9 cellular contexts compared by ENCODE assay signal in the genomic region with DNA sequence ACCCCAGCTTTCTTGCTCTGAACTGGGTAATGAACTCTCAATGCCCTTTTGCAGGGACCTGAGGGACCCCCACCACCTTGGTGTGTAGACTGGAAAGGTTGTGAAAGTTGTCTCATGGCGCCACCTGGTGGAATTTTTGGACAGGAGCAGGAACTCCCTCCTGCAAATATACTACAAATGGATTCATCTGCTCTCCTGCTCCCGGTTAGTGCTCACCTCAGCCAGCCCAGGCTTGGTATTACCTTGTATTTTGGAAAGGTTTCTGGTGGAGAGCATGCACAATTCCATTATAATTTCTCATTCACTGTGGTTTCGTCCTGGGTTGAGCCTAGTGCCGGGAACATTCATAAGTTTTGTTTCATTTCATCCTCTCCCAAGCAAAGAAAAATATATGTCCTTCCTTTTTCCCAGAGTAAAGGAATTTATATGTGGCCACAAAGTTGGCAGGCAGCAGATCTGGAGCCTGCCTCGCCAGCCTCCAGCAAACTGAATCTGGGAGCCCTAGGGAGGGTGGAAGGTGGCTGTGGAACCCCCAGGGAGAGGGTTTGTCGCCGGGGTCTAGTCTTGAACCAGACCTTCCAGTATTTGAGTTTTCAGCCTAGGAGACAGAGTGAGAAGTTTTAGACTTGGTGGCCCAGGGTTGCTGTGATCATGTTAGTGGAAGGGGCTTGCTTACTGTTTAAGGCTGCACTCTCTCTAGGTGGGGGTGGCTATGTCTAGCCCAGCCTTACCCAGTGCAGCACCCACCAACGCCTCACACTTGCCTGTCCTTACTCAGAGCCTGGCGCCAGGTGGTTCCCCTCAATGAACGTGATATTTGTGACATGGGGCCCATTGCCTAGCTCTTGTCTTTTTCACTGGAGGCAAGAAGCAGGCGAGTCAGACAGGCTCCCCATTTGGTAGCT. TPM values are rescaled to one million over a fixed set of nuclear protein-coding genes. Genes with fewer than 3 reads are reported as not detected.
A peak's percentile ranks its signal among the peaks of the same experiment; 100 is the strongest.
DNase-seq lines count a peak whose midpoint lies in the region; ATAC-seq and TF ChIP-seq lines count a peak whose summit lies in the region.
"Had no signal": no experiment of that assay in that cellular context is flagged by ENCODE, and none has a peak within 500 bp of the region (broad histone marks: within the 10 kb centered on the region; RNA-seq: fewer than 3 reads in every experiment).

No MANE protein-coding gene starts in this region.

- no peaks in the 10 kb centered on the region for H3K27me3 ChIP-seq in lung (ENCODE audit: control insufficient read depth, insufficient read depth)

- H3K9me3 ChIP-seq in lung (ENCODE audit: control insufficient read depth in 2 of 2, insufficient read depth in 1 of 2, low read length in 1 of 2) = no peaks in the 10 kb centered on the region

- ATAC-seq in lung (ENCODE audit: insufficient read depth, low FRiP score) (no peak), GM18519 (IDR thresholded peaks at IDR 0.05; ENCODE audit: low FRiP score, unreplicated experiment) (no peak)

- DNase-seq in NCI-H526 (lab: John Stamatoyannopoulos, UW) (peak; percentile 2 to 61), NCI-H526 treated with DMSO at 0.1 percent for 48 hours (lab: John Stamatoyannopoulos, UW) (no peak), NCI-H2227 (lab: John Stamatoyannopoulos, UW; ENCODE audit: unreplicated experiment) (peak; percentile 60), lung (ENCODE audit: low spot score) (peak; percentile 65)
- DNase-seq in activated CD4-positive, alpha-beta T cell treated with anti-CD3 and anti-CD28 coated beads, Interleukin-2, amount 50 U/mL, for 48 hours = peak; percentile 64 to 71
- DNase-seq in effector CD4-positive, alpha-beta T cell = peak; percentile 69
- DNase-seq in stimulated activated CD8-positive, alpha-beta memory T cell treated with anti-CD3 and anti-CD28 coated beads, Interleukin-12 subunit alpha, Interleukin-12 subunit beta, amount 100 ng/mL, for 1 hour (ENCODE audit: low read depth) = peak; percentile 62

- no peak overlapping the region for H3K4me3 ChIP-seq in lung

- TF ChIP-seq CTCF in lung (IDR thresholded peaks at IDR 0.05; ENCODE audit: control extremely low read depth, extremely low read depth) = peak; percentile 73

- H3K36me3 ChIP-seq in lung (ENCODE audit: control insufficient read depth in 2 of 2, insufficient read depth in 2 of 2, low read length in 2 of 2) = no peaks in the 10 kb centered on the region

- H3K4me1 ChIP-seq in lung (ENCODE audit: control insufficient read depth in 2 of 2, insufficient read depth in 2 of 2, low read length in 2 of 2) = no peaks in the 10 kb centered on the region

- 50 to 53% methylated on average over 11 of the region's 11 CpGs for WGBS in lung, 2 donors

- H3K27ac ChIP-seq in lung (ENCODE audit: low read depth in 1 of 2, low read length in 1 of 2) = no peak overlapping the region

RNA-seq across cellular contexts. Expression of a gene that starts 9.5 kb away (rescaled TPM):
- total RNA-seq in lung = 1 to 10 TPM; 1.5 to 8.8 TPM
- polyA plus RNA-seq in lung = 10 to 100 TPM in 1 of 2 donors, 1 to 10 TPM in 1; 8.0 to 12.2 TPM
- total RNA-seq: skeletal muscle tissue had no signal
